1 cellular context compared by ENCODE assay signal in the genomic region with DNA sequence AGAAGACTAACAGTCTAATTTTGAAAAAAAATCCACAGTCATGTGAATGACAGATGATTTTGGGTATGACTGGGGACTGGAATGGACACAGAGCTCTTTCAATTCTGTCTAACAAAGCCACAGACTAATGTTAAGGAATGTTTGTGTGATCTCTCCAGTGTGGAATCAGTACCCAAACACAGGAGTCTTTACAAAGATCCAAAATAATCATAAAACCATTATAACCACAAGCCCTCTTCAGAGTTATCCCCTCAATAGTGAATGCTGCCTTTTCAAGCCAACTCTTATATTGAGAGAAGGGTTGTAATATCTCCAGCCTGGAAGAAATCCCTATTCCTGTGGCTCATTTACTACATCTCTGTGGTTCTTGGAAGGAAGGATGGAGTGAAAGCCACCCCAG.
TF ChIP-seq lines count a peak whose summit lies in the region.

No MANE protein-coding gene starts in this region.

TF ChIP-seq in GM12878, 131 proteins besides CTCF, POLR2A, EP300 and RAD21 (continued from another document):
- TF ChIP-seq, protein P1, sequence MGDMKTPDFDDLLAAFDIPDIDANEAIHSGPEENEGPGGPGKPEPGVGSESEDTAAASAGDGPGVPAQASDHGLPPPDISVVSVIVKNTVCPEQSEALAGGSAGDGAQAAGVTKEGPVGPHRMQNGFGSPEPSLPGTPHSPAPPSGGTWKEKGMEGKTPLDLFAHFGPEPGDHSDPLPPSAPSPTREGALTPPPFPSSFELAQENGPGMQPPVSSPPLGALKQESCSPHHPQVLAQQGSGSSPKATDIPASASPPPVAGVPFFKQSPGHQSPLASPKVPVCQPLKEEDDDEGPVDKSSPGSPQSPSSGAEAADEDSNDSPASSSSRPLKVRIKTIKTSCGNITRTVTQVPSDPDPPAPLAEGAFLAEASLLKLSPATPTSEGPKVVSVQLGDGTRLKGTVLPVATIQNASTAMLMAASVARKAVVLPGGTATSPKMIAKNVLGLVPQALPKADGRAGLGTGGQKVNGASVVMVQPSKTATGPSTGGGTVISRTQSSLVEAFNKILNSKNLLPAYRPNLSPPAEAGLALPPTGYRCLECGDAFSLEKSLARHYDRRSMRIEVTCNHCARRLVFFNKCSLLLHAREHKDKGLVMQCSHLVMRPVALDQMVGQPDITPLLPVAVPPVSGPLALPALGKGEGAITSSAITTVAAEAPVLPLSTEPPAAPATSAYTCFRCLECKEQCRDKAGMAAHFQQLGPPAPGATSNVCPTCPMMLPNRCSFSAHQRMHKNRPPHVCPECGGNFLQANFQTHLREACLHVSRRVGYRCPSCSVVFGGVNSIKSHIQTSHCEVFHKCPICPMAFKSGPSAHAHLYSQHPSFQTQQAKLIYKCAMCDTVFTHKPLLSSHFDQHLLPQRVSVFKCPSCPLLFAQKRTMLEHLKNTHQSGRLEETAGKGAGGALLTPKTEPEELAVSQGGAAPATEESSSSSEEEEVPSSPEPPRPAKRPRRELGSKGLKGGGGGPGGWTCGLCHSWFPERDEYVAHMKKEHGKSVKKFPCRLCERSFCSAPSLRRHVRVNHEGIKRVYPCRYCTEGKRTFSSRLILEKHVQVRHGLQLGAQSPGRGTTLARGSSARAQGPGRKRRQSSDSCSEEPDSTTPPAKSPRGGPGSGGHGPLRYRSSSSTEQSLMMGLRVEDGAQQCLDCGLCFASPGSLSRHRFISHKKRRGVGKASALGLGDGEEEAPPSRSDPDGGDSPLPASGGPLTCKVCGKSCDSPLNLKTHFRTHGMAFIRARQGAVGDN (IDR thresholded peaks at IDR 0.05), result 0 out of 2 replicates have a peak, but pooled peaks have one; percentile 3
- TF ChIP-seq SMARCA5 (IDR thresholded peaks at IDR 0.05) (no peak), IRF4 (IDR thresholded peaks at IDR 0.05; ENCODE audit: low read depth, low read length) (no peak)
TF ChIP-seq in GM12878: peak in this region for 2.
